14 cellular contexts compared by ENCODE assay signal in genomic region chr3:183987014-183987600, GRCh38. TPM values are rescaled to one million over a fixed set of nuclear protein-coding genes. Genes with fewer than 3 reads are reported as not detected.
DNase-seq lines count a peak whose midpoint lies in the region; ATAC-seq and TF ChIP-seq lines count a peak whose summit lies in the region.
"Had no signal": no experiment of that assay in that cellular context is flagged by ENCODE, and none has a peak within 500 bp of the region (broad histone marks: within the 10 kb centered on the region; RNA-seq: fewer than 3 reads in every experiment).

No MANE protein-coding gene starts in this region.

- H4K20me1 ChIP-seq in DND-41 (ENCODE audit: insufficient read depth, low read length) (no peaks in the 10 kb centered on the region), hepatocyte (ENCODE audit: insufficient read depth, poor library complexity, severe bottlenecking) (no peaks in the 10 kb centered on the region)

- H3K9me3 Mint-ChIP-seq in stimulated activated naive B cell treated with anti-CD40 and anti-IgM and Interleukin-4, amounts not matched to agents 10 μg/mL and 1 μg/mL and 100 μg/mL, for 72 hours, result no peaks in the 10 kb centered on the region
- no peaks in the 10 kb centered on the region for H3K9me3 Mint-ChIP-seq in progenitor cell of endocrine pancreas (ENCODE audit: low read depth)
- H3K9me3 Mint-ChIP-seq: CD8-positive, alpha-beta memory T cell had no signal

- no peaks in the 10 kb centered on the region for H3K9me2 ChIP-seq in hepatocyte (replicated peaks; ENCODE audit: insufficient read depth)

- H3K9ac ChIP-seq in DND-41 (ENCODE audit: low read depth, low read length), result no peak overlapping the region
- H3K9ac ChIP-seq: KMS-11 had no signal

- H3K4me1 Mint-ChIP-seq in stimulated activated naive B cell treated with anti-CD40 and anti-IgM and Interleukin-4, amounts not matched to agents 10 μg/mL and 1 μg/mL and 100 μg/mL, for 72 hours, result peaks cover 0 to 3% of the 10 kb centered on the region in 2 donors
- peaks cover 34% of the 10 kb centered on the region for H3K4me1 Mint-ChIP-seq in progenitor cell of endocrine pancreas (ENCODE audit: low read depth)

- ATAC-seq in DND-41 (ENCODE audit: insufficient read depth, low read depth), result peak; percentile 57; the same call in 2 of the 3 replicates
- ATAC-seq in gastrocnemius medialis, result peak; percentile 74 to 88
- ATAC-seq in stimulated activated naive B cell treated with anti-CD40 and anti-IgM and Interleukin-4, amounts not matched to agents 10 μg/mL and 1 μg/mL and 100 μg/mL, for 72 hours (replicated peaks), result no peak

- H3K27ac ChIP-seq in DND-41 (ENCODE audit: low read length) (no peak overlapping the region), hepatocyte (peak overlapping the region; percentile 62), gastrocnemius medialis (peak overlapping the region; percentile 75 to 89 (median 84)), uterus (no peak overlapping the region)
- H3K27ac ChIP-seq: KMS-11 had no signal

- no peak overlapping the region for H2AFZ ChIP-seq in DND-41 (ENCODE audit: low read depth, low read length)
- H2AFZ ChIP-seq in hepatocyte, result no peak overlapping the region

- TF ChIP-seq POLR2A in gastrocnemius medialis (IDR thresholded peaks at IDR 0.05) (peak in 1 of 2 donors; percentile 8), uterus (IDR thresholded peaks at IDR 0.05) (no peak)

- in situ Hi-C loops in gastrocnemius medialis (cut with MboI; ENCODE audit: low sequenced_read_pairs in 4 of 4), result no loop called here

- H3K4me3 ChIP-seq in DND-41 (ENCODE audit: low read depth in 1 of 2, low read length in 2 of 2) (no peak overlapping the region), hepatocyte (no peak overlapping the region), gastrocnemius medialis (no peak overlapping the region), uterus (no peak overlapping the region)

- H3K27me3 ChIP-seq in DND-41 (ENCODE audit: insufficient read depth, low read length, poor library complexity), result no peaks in the 10 kb centered on the region
- H3K27me3 ChIP-seq in hepatocyte, result no peaks in the 10 kb centered on the region
- H3K27me3 ChIP-seq in gastrocnemius medialis, result no peaks in the 10 kb centered on the region
- H3K27me3 ChIP-seq in uterus, result no peaks in the 10 kb centered on the region
- H3K27me3 ChIP-seq: BE2C had no signal

- H3K79me2 ChIP-seq in DND-41 (ENCODE audit: insufficient read depth, low read length) (no peaks in the 10 kb centered on the region), hepatocyte (no peaks in the 10 kb centered on the region)

- DNase-seq in DND-41 (peak; percentile 6), LHCN-M2 (ENCODE audit: low read depth) (peak; percentile 35), hepatocyte (ENCODE audit: low spot score) (no peak), gastrocnemius medialis (peak; percentile 74 to 77), uterus (no peak), progenitor cell of endocrine pancreas (ENCODE audit: low spot score, unreplicated experiment) (no peak)
- DNase-seq in stimulated activated naive B cell treated with anti-CD40 and anti-IgM and Interleukin-4, amounts not matched to agents 10 μg/mL and 1 μg/mL and 100 μg/mL, for 72 hours, result no peak
- DNase-seq: BE2C; CD8-positive, alpha-beta memory T cell; NCI-H2029 treated with DMSO at 0.1 percent for 48 hours; NCI-H510A treated with DMSO at 0.1 percent for 48 hours; SIG-M5 had no signal

- H3K4me1 ChIP-seq in DND-41 (ENCODE audit: insufficient read depth, low read length), result no peaks in the 10 kb centered on the region
- peaks cover 18% of the 10 kb centered on the region for H3K4me1 ChIP-seq in hepatocyte (ENCODE audit: insufficient read depth)
- peaks cover 47 to 49% of the 10 kb centered on the region in 2 donors for H3K4me1 ChIP-seq in gastrocnemius medialis
- no peaks in the 10 kb centered on the region for H3K4me1 ChIP-seq in uterus
- H3K4me1 ChIP-seq: BE2C had no signal

- WGBS in hepatocyte (ENCODE audit: low lambda C conversion rate, missing lambda C conversion rate), result 85% methylated on average over 11 of the region's 11 CpGs

- peaks cover 66% of the 10 kb centered on the region for H3K36me3 ChIP-seq in DND-41 (ENCODE audit: insufficient read depth, low read length)
- H3K36me3 ChIP-seq in hepatocyte (replicated peaks; ENCODE audit: insufficient read depth, low read depth), result no peaks in the 10 kb centered on the region
- H3K36me3 ChIP-seq in gastrocnemius medialis, result peaks cover 0 to 66% of the 10 kb centered on the region in 2 donors
- H3K36me3 ChIP-seq in uterus, result no peaks in the 10 kb centered on the region

- H3K9me3 ChIP-seq in DND-41 (ENCODE audit: insufficient read depth, low read length, severe bottlenecking) (no peaks in the 10 kb centered on the region), hepatocyte (ENCODE audit: low read depth) (no peaks in the 10 kb centered on the region), gastrocnemius medialis (no peaks in the 10 kb centered on the region), uterus (no peaks in the 10 kb centered on the region)
- H3K9me3 ChIP-seq: BE2C had no signal

- no peaks in the 10 kb centered on the region for H3K27me3 Mint-ChIP-seq in stimulated activated naive B cell treated with anti-CD40 and anti-IgM and Interleukin-4, amounts not matched to agents 10 μg/mL and 1 μg/mL and 100 μg/mL, for 72 hours
- no peaks in the 10 kb centered on the region for H3K27me3 Mint-ChIP-seq in progenitor cell of endocrine pancreas
- H3K27me3 Mint-ChIP-seq: CD8-positive, alpha-beta memory T cell had no signal

- no peak overlapping the region for H3K4me3 Mint-ChIP-seq in stimulated activated naive B cell treated with anti-CD40 and anti-IgM and Interleukin-4, amounts not matched to agents 10 μg/mL and 1 μg/mL and 100 μg/mL, for 72 hours
- no peak overlapping the region for H3K4me3 Mint-ChIP-seq in progenitor cell of endocrine pancreas (ENCODE audit: low read depth)
- H3K4me3 Mint-ChIP-seq: CD8-positive, alpha-beta memory T cell had no signal

- TF ChIP-seq CTCF in DND-41 (IDR thresholded peaks at IDR 0.05; ENCODE audit: borderline replicate concordance, extremely low read depth, low read length, poor library complexity, severe bottlenecking), result no peak
- TF ChIP-seq CTCF in hepatocyte (IDR thresholded peaks at IDR 0.05; ENCODE audit: poor library complexity), result no peak
- no peak for TF ChIP-seq CTCF in gastrocnemius medialis (IDR thresholded peaks at IDR 0.05 in 4 of 5, conservative IDR thresholded peaks at IDR 0.05 in 1 of 5)
- no peak for TF ChIP-seq CTCF in uterus (IDR thresholded peaks at IDR 0.05)
- TF ChIP-seq CTCF in progenitor cell of endocrine pancreas (IDR thresholded peaks at IDR 0.05; ENCODE audit: unreplicated experiment), result no peak

- H3K36me3 Mint-ChIP-seq in stimulated activated naive B cell treated with anti-CD40 and anti-IgM and Interleukin-4, amounts not matched to agents 10 μg/mL and 1 μg/mL and 100 μg/mL, for 72 hours, result peaks cover 22 to 46% of the 10 kb centered on the region in 2 donors
- peaks cover 35% of the 10 kb centered on the region for H3K36me3 Mint-ChIP-seq in progenitor cell of endocrine pancreas (ENCODE audit: insufficient read depth)

- H3K4me2 ChIP-seq in DND-41 (ENCODE audit: insufficient read depth, low read length) (no peak overlapping the region), hepatocyte (no peak overlapping the region)
- H3K4me2 ChIP-seq: KMS-11 had no signal

- intact Hi-C loops in gastrocnemius medialis (cut with DNase I; ENCODE audit: low total_unique reads) (loop anchor here (10.0 kb wide), 2 partner anchors 52 to 702 kb away; no protein-coding TSS in a partner anchor), uterus (cut with DNase I; ENCODE audit: low total_unique reads) (no loop called here)

- H3K27ac Mint-ChIP-seq in stimulated activated naive B cell treated with anti-CD40 and anti-IgM and Interleukin-4, amounts not matched to agents 10 μg/mL and 1 μg/mL and 100 μg/mL, for 72 hours, result no peak overlapping the region
- no peak overlapping the region for H3K27ac Mint-ChIP-seq in progenitor cell of endocrine pancreas

RNA-seq across cellular contexts. Expression of gene ABCC5, which starts 30.6 kb away (rescaled TPM):
- 18.9 and 26.7 TPM in 2 replicates for total RNA-seq in LHCN-M2 (2014; rRNA removed)
- 8.3 TPM for polyA plus RNA-seq in LHCN-M2 (2012)
- 27.1 and 27.8 TPM in 2 replicates for total RNA-seq in hepatocyte
- polyA plus RNA-seq in hepatocyte, result 36.5 and 41.4 TPM in 2 replicates
- 10 to 100 TPM; 20.4 to 52.2 (median 39.5) TPM for total RNA-seq in gastrocnemius medialis
- total RNA-seq in uterus, result 10 to 100 TPM; 15.9 to 46.0 (median 23.3) TPM
- 109 and 111 TPM in 2 replicates for total RNA-seq in progenitor cell of endocrine pancreas

RNA-seq across cellular contexts. Expression of gene HTR3D, which starts 44.4 kb away (rescaled TPM):
- total RNA-seq in LHCN-M2 (2014; rRNA removed) (not detected in 2 replicates), hepatocyte (not detected in 2 replicates), gastrocnemius medialis (not detected), uterus (not detected), progenitor cell of endocrine pancreas (not detected in 2 replicates)
- polyA plus RNA-seq in LHCN-M2 (2012), result not detected
- not detected in 2 replicates for polyA plus RNA-seq in hepatocyte
- total RNA-seq: CD8-positive, alpha-beta memory T cell; Daoy had no signal
- polyA plus RNA-seq: CD8-positive, alpha-beta memory T cell had no signal

Comparison
In these comparisons a context has a peak if more than half of its experiments do, and no peak if none do; other contexts are left out.
1. ATAC-seq: peak in DND-41 (single experiment) and gastrocnemius medialis (2 of 2); none in stimulated activated naive B cell treated with anti-CD40 and anti-IgM and Interleukin-4, amounts not matched to agents 10 μg/mL and 1 μg/mL and 100 μg/mL, for 72 hours (0 of 2).
2. DNase-seq: peak in DND-41 (single experiment), LHCN-M2 (single experiment) and gastrocnemius medialis (2 of 2); none in hepatocyte (single experiment), stimulated activated naive B cell treated with anti-CD40 and anti-IgM and Interleukin-4, amounts not matched to agents 10 μg/mL and 1 μg/mL and 100 μg/mL, for 72 hours (single experiment), uterus (0 of 2) and progenitor cell of endocrine pancreas (single experiment).
3. H3K27ac ChIP-seq: peak in hepatocyte (single experiment) and gastrocnemius medialis (4 of 4); none in DND-41 (single experiment) and uterus (0 of 2).